Comparison of ENCODE assay signal across 17 cellular contexts in the genomic region with DNA sequence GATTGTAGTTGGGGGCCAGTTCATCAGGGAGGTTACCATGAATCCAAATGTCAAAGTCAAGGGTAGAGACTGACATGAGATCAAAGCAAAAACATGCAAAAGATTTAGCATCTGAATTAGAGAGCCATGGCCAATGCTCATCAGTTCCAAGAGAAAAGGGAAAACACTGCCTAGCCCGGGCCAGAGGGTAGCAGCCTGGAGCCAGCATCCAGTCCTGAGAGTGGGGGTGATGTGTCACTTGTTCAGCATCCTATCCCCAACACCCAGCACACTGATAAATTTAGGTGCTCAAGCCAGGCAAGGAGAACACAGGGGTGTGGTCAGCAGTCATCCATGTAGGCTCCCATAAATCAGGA.
"Had no signal": no experiment of that assay in that cellular context is flagged by ENCODE, and none has a peak within 500 bp of the region (broad histone marks: within the 10 kb centered on the region; RNA-seq: fewer than 3 reads in every experiment).

No MANE protein-coding gene starts in this region.

- H3K27me3 ChIP-seq: neutrophil, testis had no signal

- H3K27me3 Mint-ChIP-seq: activated B cell treated with CpG ODN at 0.5 μM for 24 hours; activated naive CD8-positive, alpha-beta T cell; dendritic cell treated with granulocyte-macrophage colony-stimulating factor and Interleukin-4, amounts not matched to agents 40 ng/mL and 50 ng/mL, for 4 days; effector memory CD8-positive, alpha-beta T cell had no signal

- H3K27ac ChIP-seq: neutrophil, psoas muscle, testis had no signal

- ATAC-seq: effector memory CD8-positive, alpha-beta T cell; left colon; sciatic nerve; SK-N-SH treated with all-trans-retinoic acid at 6 μM for 48 hours; stimulated activated naive CD8-positive, alpha-beta T cell treated with anti-CD3 and anti-CD28 coated beads, Interleukin-15, Interleukin-2, amounts not matched to agents 100 U/mL and 50 U/mL, for 24 hours had no signal

- H3K27ac Mint-ChIP-seq: activated B cell treated with CpG ODN at 0.5 μM for 24 hours; activated naive CD8-positive, alpha-beta T cell; dendritic cell treated with granulocyte-macrophage colony-stimulating factor and Interleukin-4, amounts not matched to agents 40 ng/mL and 50 ng/mL, for 4 days; effector memory CD8-positive, alpha-beta T cell; T-helper 1 cell treated with Interleukin-12 subunit alpha and Interleukin-12 subunit beta and Interleukin-4 antibody, amounts not matched to agents 30 μg/mL and 1 μg/mL, for 36 hours had no signal

- H3K4me1 Mint-ChIP-seq: activated B cell treated with CpG ODN at 0.5 μM for 24 hours had no signal

- H3K4me3 Mint-ChIP-seq: activated B cell treated with CpG ODN at 0.5 μM for 24 hours; activated naive CD8-positive, alpha-beta T cell; dendritic cell treated with granulocyte-macrophage colony-stimulating factor and Interleukin-4, amounts not matched to agents 40 ng/mL and 50 ng/mL, for 4 days; effector memory CD8-positive, alpha-beta T cell; T-helper 1 cell treated with Interleukin-12 subunit alpha and Interleukin-12 subunit beta and Interleukin-4 antibody, amounts not matched to agents 30 μg/mL and 1 μg/mL, for 36 hours had no signal

- H3K4me3 ChIP-seq: lung, psoas muscle, testis had no signal

- H3K9me3 ChIP-seq: neutrophil, psoas muscle, testis had no signal

- DNase-seq: activated B cell treated with CpG ODN at 0.5 μM for 24 hours; activated gamma-delta T cell; activated T-cell treated with anti-CD3 and anti-CD28 coated beads, Interleukin-2, amount 50 U/mL, for 1 hour; effector memory CD8-positive, alpha-beta T cell; left colon; midbrain; psoas muscle; stimulated activated CD4-positive, alpha-beta T cell treated with anti-CD3 and anti-CD28 coated beads, Interleukin-2, amount 100 ng/mL, for 24 hours; stimulated activated naive CD8-positive, alpha-beta T cell treated with anti-CD3 and anti-CD28 coated beads, Interleukin-15, Interleukin-2, amounts not matched to agents 100 U/mL and 50 U/mL, for 24 hours; testis had no signal

- H3K9me3 Mint-ChIP-seq: effector memory CD8-positive, alpha-beta T cell had no signal

- H3K36me3 ChIP-seq: neutrophil had no signal
